8 cellular contexts compared by ENCODE assay signal in genomic region chr1:25099343-25099951, GRCh38.
DNase-seq lines count a peak whose midpoint lies in the region; ATAC-seq lines count a peak whose summit lies in the region.

No MANE protein-coding gene starts in this region.

- H3K4me1 ChIP-seq in BLaER1 treated with 17β-estradiol and CSF1 and Interleukin-3, amounts not matched to agents 10 nM and 100 nM = peaks cover 23 to 62% (median 49%) of the 10 kb centered on the region in 10 experiments

- no peaks in the 10 kb centered on the region; a peak in 2 of 22 replicates for H4K20me1 ChIP-seq in BLaER1 treated with 17β-estradiol and CSF1 and Interleukin-3, amounts not matched to agents 10 nM and 100 nM

- intact Hi-C loops in head of caudate nucleus (cut with DNase I) = no loop called here

- no peaks in the 10 kb centered on the region for H3K36me3 ChIP-seq in BLaER1 treated with 17β-estradiol and CSF1 and Interleukin-3, amounts not matched to agents 10 nM and 100 nM

- no peak overlapping the region for H3K4me3 ChIP-seq in BLaER1 treated with 17β-estradiol and CSF1 and Interleukin-3, amounts not matched to agents 10 nM and 100 nM

- H3K9me3 ChIP-seq in BLaER1 treated with 17β-estradiol and CSF1 and Interleukin-3, amounts not matched to agents 10 nM and 100 nM (replicated peaks in 1 of 11) = peaks cover 10 to 22% (median 17%) of the 10 kb centered on the region in 11 experiments

- H3K9ac ChIP-seq in BLaER1 treated with 17β-estradiol and CSF1 and Interleukin-3, amounts not matched to agents 10 nM and 100 nM = no peak overlapping the region; a peak in 2 of 22 replicates

- peak overlapping the region; percentile 52 to 82 (median 60) for H3K4me2 ChIP-seq in BLaER1 treated with 17β-estradiol and CSF1 and Interleukin-3, amounts not matched to agents 10 nM and 100 nM

- ATAC-seq in HG03135 (IDR thresholded peaks at IDR 0.05; ENCODE audit: unreplicated experiment) (peak; percentile 42), GM19463 (IDR thresholded peaks at IDR 0.05; ENCODE audit: unreplicated experiment) (no peak), HG03520 (IDR thresholded peaks at IDR 0.05; ENCODE audit: unreplicated experiment) (no peak)

- no peak overlapping the region for H3K27ac ChIP-seq in BLaER1 treated with 17β-estradiol and CSF1 and Interleukin-3, amounts not matched to agents 10 nM and 100 nM

- DNase-seq in SHP77 treated with DMSO at 0.1 percent for 48 hours (lab: John Stamatoyannopoulos, UW) (peak; percentile 87), head of caudate nucleus (peak in 38 of 42 donors; percentile 3 to 61 (median 37)), NCI-H2107 treated with DMSO at 0.1 percent for 48 hours (lab: John Stamatoyannopoulos, UW; ENCODE audit: unreplicated experiment) (no peak), AG08395 (ENCODE audit: low spot score) (no peak)

- H3K27me3 ChIP-seq in BLaER1 treated with 17β-estradiol and CSF1 and Interleukin-3, amounts not matched to agents 10 nM and 100 nM = no peaks in the 10 kb centered on the region; a peak in 1 of 22 replicates

Comparison
In these comparisons a context has a peak if more than half of its experiments do, and no peak if none do; other contexts are left out.
1. DNase-seq: peak in SHP77 treated with DMSO at 0.1 percent for 48 hours (single experiment) and head of caudate nucleus (38 of 42); none in NCI-H2107 treated with DMSO at 0.1 percent for 48 hours (single experiment) and AG08395 (single experiment).